In the genomic region with DNA sequence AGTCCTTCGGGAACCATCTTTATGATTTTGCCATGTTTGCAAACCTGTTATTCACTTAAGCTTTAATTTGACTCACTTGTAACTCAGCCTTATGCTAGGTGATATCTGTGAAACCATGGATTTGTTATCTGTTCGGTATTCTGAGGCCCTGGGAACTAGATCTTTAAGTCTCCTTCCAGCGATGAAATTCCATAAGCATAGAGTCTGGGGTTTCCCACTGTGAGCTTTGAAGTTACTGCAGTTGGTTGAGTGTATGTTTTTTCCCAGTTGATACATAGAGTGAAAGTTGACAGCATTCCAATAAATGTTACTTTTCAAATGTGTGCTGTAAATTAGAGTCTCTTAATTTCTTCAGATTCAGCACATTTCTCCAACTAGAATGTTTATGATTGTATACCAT, we compare ENCODE assay signal across 13 cellular contexts.
DNase-seq lines count a peak whose midpoint lies in the region; ATAC-seq and TF ChIP-seq lines count a peak whose summit lies in the region.
"Had no signal": no experiment of that assay in that cellular context is flagged by ENCODE, and none has a peak within 500 bp of the region (broad histone marks: within the 10 kb centered on the region; RNA-seq: fewer than 3 reads in every experiment).

No MANE protein-coding gene starts in this region.

- no peak for ATAC-seq in sciatic nerve
- no peak for ATAC-seq in lower lobe of right lung

- intact Hi-C loops in sciatic nerve (cut with DNase I) = no loop called here
- intact Hi-C loops in lower lobe of right lung (cut with DNase I) = no loop called here

- H3K27me3 ChIP-seq in BLaER1 treated with 17β-estradiol and CSF1 and Interleukin-3, amounts not matched to agents 10 nM and 100 nM = no peaks in the 10 kb centered on the region
- no peaks in the 10 kb centered on the region for H3K27me3 ChIP-seq in lower lobe of right lung (ENCODE audit: low read depth)

- peaks cover 33 to 59% (median 38%) of the 10 kb centered on the region in 11 experiments for H3K36me3 ChIP-seq in BLaER1 treated with 17β-estradiol and CSF1 and Interleukin-3, amounts not matched to agents 10 nM and 100 nM
- H3K36me3 ChIP-seq in SK-N-MC (ENCODE audit: insufficient read depth, low read length) = peaks cover 28% of the 10 kb centered on the region
- peaks cover 26% of the 10 kb centered on the region for H3K36me3 ChIP-seq in lower lobe of right lung

- H3K4me1 Mint-ChIP-seq in activated CD4-positive, alpha-beta T cell treated with anti-CD3 and anti-CD28 coated beads, Interleukin-2, amount 10 ng/mL, durations not matched to agents 7 days and 5 days = peaks cover 80% of the 10 kb centered on the region
- H3K4me1 Mint-ChIP-seq in immature natural killer cell = peaks cover 83 to 96% of the 10 kb centered on the region in 2 donors

- H3K9me3 Mint-ChIP-seq in activated CD4-positive, alpha-beta T cell treated with anti-CD3 and anti-CD28 coated beads, Interleukin-2, amount 10 ng/mL, durations not matched to agents 7 days and 5 days = no peaks in the 10 kb centered on the region
- no peaks in the 10 kb centered on the region for H3K9me3 Mint-ChIP-seq in immature natural killer cell

- TF ChIP-seq CTCF in lower lobe of right lung (IDR thresholded peaks at IDR 0.05) = no peak

- H3K4me1 ChIP-seq in BLaER1 treated with 17β-estradiol and CSF1 and Interleukin-3, amounts not matched to agents 10 nM and 100 nM = peaks cover 34 to 65% (median 46%) of the 10 kb centered on the region in 10 experiments
- peaks cover 35% of the 10 kb centered on the region for H3K4me1 ChIP-seq in lower lobe of right lung

- 0 out of 22 replicates have a peak overlapping the region, but pooled peaks of 1 of the 11 experiments have one; percentile 48 for H3K9ac ChIP-seq in BLaER1 treated with 17β-estradiol and CSF1 and Interleukin-3, amounts not matched to agents 10 nM and 100 nM
- H3K9ac ChIP-seq in SK-N-MC (ENCODE audit: insufficient read length) = no peak overlapping the region

- no peak overlapping the region for H3K4me3 ChIP-seq in BLaER1 treated with 17β-estradiol and CSF1 and Interleukin-3, amounts not matched to agents 10 nM and 100 nM
- H3K4me3 ChIP-seq in SK-N-MC = 0 out of 2 replicates have a peak overlapping the region, but pooled peaks have one; percentile 7
- H3K4me3 ChIP-seq in lower lobe of right lung = no peak overlapping the region

- H3K4me2 ChIP-seq in BLaER1 treated with 17β-estradiol and CSF1 and Interleukin-3, amounts not matched to agents 10 nM and 100 nM = peak overlapping the region; percentile 55 to 89 (median 75); a peak in 18 of 22 replicates

- peak overlapping the region in 5 of 11 experiments; percentile 27 to 68 (median 59); a peak in 7 of 22 replicates for H3K27ac ChIP-seq in BLaER1 treated with 17β-estradiol and CSF1 and Interleukin-3, amounts not matched to agents 10 nM and 100 nM
- peak overlapping the region; percentile 80; the same call in 1 of the 2 replicates for H3K27ac ChIP-seq in SK-N-MC
- no peak overlapping the region for H3K27ac ChIP-seq in lower lobe of right lung

- no peak for DNase-seq in activated CD4-positive, alpha-beta T cell treated with anti-CD3 and anti-CD28 coated beads, Interleukin-2, amount 10 ng/mL, durations not matched to agents 7 days and 5 days
- DNase-seq in activated CD4-positive, alpha-beta T cell treated with anti-CD3 and anti-CD28 coated beads for 1 hour = no peak
- no peak for DNase-seq in SK-N-MC (ENCODE audit: low read depth, low spot score)
- DNase-seq in immature natural killer cell = no peak
- no peak for DNase-seq in SIG-M5 treated with dmso at 0.1 percent for 504 hours (lab: John Stamatoyannopoulos, UW; ENCODE audit: unreplicated experiment)
- DNase-seq in sciatic nerve (ENCODE audit: low spot score) = no peak
- DNase-seq in lower lobe of right lung = no peak
- DNase-seq: KG1, NCI-H1092 treated with DMSO at 0.1 percent for 48 hours, NCI-H1694, NCI-H446, NCI-H748 treated with DMSO at 0.1 percent for 48 hours had no signal

- CTCF ChIA-PET in activated CD4-positive, alpha-beta T cell treated with anti-CD3 and anti-CD28 coated beads, Interleukin-2, amount 10 ng/mL, durations not matched to agents 7 days and 5 days (lab: Charles Lee) = interaction anchor here (0.5 kb wide), 1 partner anchor 207 kb away, joined by 3 read pairs; no protein-coding TSS in a partner anchor

- peaks cover 43% of the 10 kb centered on the region for H3K36me3 Mint-ChIP-seq in activated CD4-positive, alpha-beta T cell treated with anti-CD3 and anti-CD28 coated beads, Interleukin-2, amount 10 ng/mL, durations not matched to agents 7 days and 5 days (ENCODE audit: low read depth)
- H3K36me3 Mint-ChIP-seq in immature natural killer cell = peaks cover 0 to 9% (median 4%) of the 10 kb centered on the region in 3 donors

- no peaks in the 10 kb centered on the region for H3K9me3 ChIP-seq in BLaER1 treated with 17β-estradiol and CSF1 and Interleukin-3, amounts not matched to agents 10 nM and 100 nM (replicated peaks in 1 of 11)
- H3K9me3 ChIP-seq in SK-N-MC (ENCODE audit: low read depth, low read length) (no peaks in the 10 kb centered on the region), lower lobe of right lung (no peaks in the 10 kb centered on the region)

- peak overlapping the region; percentile 50 for H3K27ac Mint-ChIP-seq in activated CD4-positive, alpha-beta T cell treated with anti-CD3 and anti-CD28 coated beads, Interleukin-2, amount 10 ng/mL, durations not matched to agents 7 days and 5 days
- peak overlapping the region in 3 of 6 donors; percentile 12 to 68 (median 57) for H3K27ac Mint-ChIP-seq in immature natural killer cell

- H3K27me3 Mint-ChIP-seq in activated CD4-positive, alpha-beta T cell treated with anti-CD3 and anti-CD28 coated beads, Interleukin-2, amount 10 ng/mL, durations not matched to agents 7 days and 5 days = no peaks in the 10 kb centered on the region
- H3K27me3 Mint-ChIP-seq in immature natural killer cell (ENCODE audit: low read depth in 3 of 3) = peaks cover 0 to 13% (median 4%) of the 10 kb centered on the region in 3 donors

- POLR2A ChIA-PET in activated CD4-positive, alpha-beta T cell treated with anti-CD3 and anti-CD28 coated beads, Interleukin-2, amount 10 ng/mL, durations not matched to agents 7 days and 5 days (lab: Charles Lee) = no interaction called here

- H4K20me1 ChIP-seq in BLaER1 treated with 17β-estradiol and CSF1 and Interleukin-3, amounts not matched to agents 10 nM and 100 nM = peaks cover 11 to 96% (median 30%) of the 10 kb centered on the region in 11 experiments; a peak in 20 of 22 replicates

- H3K4me3 Mint-ChIP-seq in activated CD4-positive, alpha-beta T cell treated with anti-CD3 and anti-CD28 coated beads, Interleukin-2, amount 10 ng/mL, durations not matched to agents 7 days and 5 days = no peak overlapping the region
- peak overlapping the region in 3 of 5 donors; percentile 23 to 67 (median 46) for H3K4me3 Mint-ChIP-seq in immature natural killer cell
